In the genomic region with DNA sequence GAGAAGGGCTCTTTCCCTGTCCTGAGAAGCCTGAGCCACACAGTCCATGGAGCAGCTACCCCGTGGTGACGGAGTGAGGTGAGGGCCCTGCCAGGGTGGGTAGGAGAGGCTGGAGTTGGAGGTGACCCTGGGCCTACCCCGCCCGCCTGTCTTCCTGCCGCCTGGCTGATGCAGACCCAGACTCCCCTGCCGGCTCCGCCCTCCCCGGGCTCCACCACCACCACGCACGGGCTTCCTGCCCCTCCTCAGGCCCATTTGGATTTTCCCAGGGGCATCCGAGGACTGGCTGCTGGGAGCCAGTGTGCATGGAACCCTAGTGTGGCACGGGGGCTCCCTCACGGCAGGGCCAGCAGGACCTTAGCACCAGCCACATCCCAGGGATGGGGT, we compare ENCODE assay signal across 19 cellular contexts. TPM values are rescaled to one million over a fixed set of nuclear protein-coding genes. Genes with fewer than 3 reads are reported as not detected.
A peak's percentile ranks its signal among the peaks of the same experiment; 100 is the strongest.
DNase-seq lines count a peak whose midpoint lies in the region; ATAC-seq and TF ChIP-seq lines count a peak whose summit lies in the region.
"Had no signal": no experiment of that assay in that cellular context is flagged by ENCODE, and none has a peak within 500 bp of the region (broad histone marks: within the 10 kb centered on the region; RNA-seq: fewer than 3 reads in every experiment).

No MANE protein-coding gene starts in this region.

- H3K9me3 ChIP-seq in heart right ventricle (peaks cover 0 to 26% (median 0%) of the 10 kb centered on the region in 11 donors), Panc1 (ENCODE audit: control insufficient read depth, insufficient read depth, low read depth, low read length) (no peaks in the 10 kb centered on the region)

- H3K9me3 Mint-ChIP-seq in glutamatergic neuron (ENCODE audit: unreplicated experiment): peaks cover 3% of the 10 kb centered on the region
- H3K9me3 Mint-ChIP-seq: CD8-positive, alpha-beta memory T cell; IgD-negative memory B cell had no signal

- DNase-seq in heart right ventricle: peak in 1 of 2 donors; percentile 54
- no peak for DNase-seq in cardiac septum (ENCODE audit: low spot score)
- DNase-seq in Panc1 (ENCODE audit: low read depth, low spot score): no peak
- DNase-seq in glutamatergic neuron: peak; percentile 26
- DNase-seq in sciatic nerve (ENCODE audit: low spot score): no peak
- no peak for DNase-seq in NCI-H1417 (lab: John Stamatoyannopoulos, UW)
- DNase-seq: Caco-2; CD8-positive, alpha-beta memory T cell; DMS53; GF-D8; GOT3 had no signal

- peaks cover 2% of the 10 kb centered on the region for H3K27me3 Mint-ChIP-seq in glutamatergic neuron (ENCODE audit: unreplicated experiment)
- H3K27me3 Mint-ChIP-seq: IgD-negative memory B cell had no signal

- 48 to 60% methylated on average over 11 to 13 of the region's 13 CpGs for WGBS in heart right ventricle, 2 donors

- H3K4me1 Mint-ChIP-seq in glutamatergic neuron (ENCODE audit: low read depth, unreplicated experiment): no peaks in the 10 kb centered on the region
- H3K4me1 Mint-ChIP-seq: CD8-positive, alpha-beta memory T cell had no signal

- no peak overlapping the region for H3K4me3 Mint-ChIP-seq in glutamatergic neuron (ENCODE audit: unreplicated experiment)
- H3K4me3 Mint-ChIP-seq: CD8-positive, alpha-beta memory T cell; IgD-negative memory B cell had no signal

- CTCF ChIA-PET in Panc1 (lab: Charles Lee): no interaction called here

- POLR2A ChIA-PET in Panc1 (lab: Charles Lee): no interaction called here

- H3K4me1 ChIP-seq in heart right ventricle (peaks cover 7 to 35% (median 20%) of the 10 kb centered on the region in 9 donors), Panc1 (ENCODE audit: control insufficient read depth, insufficient read depth, low read length) (peaks cover 4% of the 10 kb centered on the region; the same call in 1 of the 2 replicates)
- H3K4me1 ChIP-seq: BLaER1 had no signal

- no peak overlapping the region for H3K27ac Mint-ChIP-seq in glutamatergic neuron (ENCODE audit: unreplicated experiment)
- H3K27ac Mint-ChIP-seq: IgD-negative memory B cell had no signal

- H3K36me3 ChIP-seq in heart right ventricle (no peaks in the 10 kb centered on the region), Panc1 (ENCODE audit: control insufficient read depth, insufficient read depth, low read length) (no peaks in the 10 kb centered on the region)
- H3K36me3 ChIP-seq: BLaER1 had no signal

- TF ChIP-seq CTCF in heart right ventricle (IDR thresholded peaks at IDR 0.05) (no peak), Panc1 (IDR thresholded peaks at IDR 0.05) (no peak), glutamatergic neuron (IDR thresholded peaks at IDR 0.05; ENCODE audit: partially characterized antibody, unreplicated experiment) (no peak)

- in situ Hi-C loops in Panc1 (cut with HindIII; ENCODE audit: low pct_unique_long_range_greater_than_20kb, low sequenced_read_pairs): no loop called here

- no TSS peak for BruUV-seq in Panc1 (replicated peaks; lab: Mats Ljungman, UMichigan)

- H3K27ac ChIP-seq in heart right ventricle (peak overlapping the region in 6 of 10 donors; percentile 35 to 77 (median 61)), Panc1 (ENCODE audit: low read length) (no peak overlapping the region)
- H3K27ac ChIP-seq: 22Rv1, BLaER1, HL-60 had no signal

- H3K4me3 ChIP-seq in heart right ventricle (no peak overlapping the region), Panc1 (ENCODE audit: low read depth in 2 of 2, low read length in 2 of 2) (no peak overlapping the region)
- H3K4me3 ChIP-seq: BLaER1 had no signal

- ATAC-seq in heart right ventricle: peak in 5 of 8 donors; percentile 17 to 72 (median 61)
- ATAC-seq in Panc1: 0 out of 2 replicates have a peak, but pooled peaks have one; percentile 24
- ATAC-seq in sciatic nerve: peak; percentile 31
- no peak for ATAC-seq in GM21528 (IDR thresholded peaks at IDR 0.05; ENCODE audit: low FRiP score, unreplicated experiment)
- no peak for ATAC-seq in GM18907 (IDR thresholded peaks at IDR 0.05; ENCODE audit: unreplicated experiment)
- ATAC-seq: HCT116 had no signal

- intact Hi-C loops in heart right ventricle (cut with DNase I) (no loop called here), cardiac septum (cut with DNase I) (no loop called here), Panc1 (cut with micrococcal nuclease; ENCODE audit: unreplicated experiment) (no loop called here), sciatic nerve (cut with DNase I) (no loop called here)

- H3K27me3 ChIP-seq in heart right ventricle (no peaks in the 10 kb centered on the region), Panc1 (ENCODE audit: control insufficient read depth, insufficient read depth, low read length) (no peaks in the 10 kb centered on the region)
- H3K27me3 ChIP-seq: BLaER1 had no signal

- no peaks in the 10 kb centered on the region for H3K36me3 Mint-ChIP-seq in glutamatergic neuron (ENCODE audit: unreplicated experiment)
- H3K36me3 Mint-ChIP-seq: CD8-positive, alpha-beta memory T cell; IgD-negative memory B cell had no signal

RNA-seq across cellular contexts. Expression of gene PODN, which starts 32.5 kb away (rescaled TPM):
- total RNA-seq in heart right ventricle (10 to 100 TPM; 11.2 to 27.4 (median 15.4) TPM), cardiac septum (19.4 TPM), Panc1 (2021; ENCODE audit: unreplicated experiment) (0.23 TPM), glutamatergic neuron (ENCODE audit: unreplicated experiment) (3.1 TPM), sciatic nerve (222 TPM)
- polyA plus RNA-seq in heart right ventricle: 10 to 100 TPM; 11.4 to 17.3 TPM
- polyA plus RNA-seq in Panc1 (2012; ENCODE audit: insufficient read length): 0.55 TPM
- total RNA-seq: A673; Caco-2; CD8-positive, alpha-beta memory T cell had no signal
- polyA plus RNA-seq: IgD-negative memory B cell had no signal

RNA-seq across cellular contexts. Expression of gene SLC1A7, which starts 47.9 kb away (rescaled TPM):
- 1 to 10 TPM in 1 of 10 donors, under 1 TPM in 9; 0.12 to 2.0 (median 0.42) TPM for total RNA-seq in heart right ventricle
- under 1 TPM; 0.04 to 0.66 TPM for polyA plus RNA-seq in heart right ventricle
- total RNA-seq in cardiac septum: 0.43 TPM
- 0.31 TPM for total RNA-seq in Panc1 (2021; ENCODE audit: unreplicated experiment)
- 0.67 TPM for polyA plus RNA-seq in Panc1 (2012; ENCODE audit: insufficient read length)
- not detected for total RNA-seq in glutamatergic neuron (ENCODE audit: unreplicated experiment)
- 0.89 TPM for total RNA-seq in sciatic nerve
- total RNA-seq: A673; Caco-2; CD8-positive, alpha-beta memory T cell had no signal
- polyA plus RNA-seq: IgD-negative memory B cell had no signal

Comparison
In these comparisons a context has a peak if more than half of its experiments do, and no peak if none do; other contexts are left out.
1. ATAC-seq: peak in heart right ventricle (5 of 8), Panc1 (single experiment) and sciatic nerve (single experiment); none in GM21528 (single experiment) and GM18907 (single experiment).